In the genomic region with DNA sequence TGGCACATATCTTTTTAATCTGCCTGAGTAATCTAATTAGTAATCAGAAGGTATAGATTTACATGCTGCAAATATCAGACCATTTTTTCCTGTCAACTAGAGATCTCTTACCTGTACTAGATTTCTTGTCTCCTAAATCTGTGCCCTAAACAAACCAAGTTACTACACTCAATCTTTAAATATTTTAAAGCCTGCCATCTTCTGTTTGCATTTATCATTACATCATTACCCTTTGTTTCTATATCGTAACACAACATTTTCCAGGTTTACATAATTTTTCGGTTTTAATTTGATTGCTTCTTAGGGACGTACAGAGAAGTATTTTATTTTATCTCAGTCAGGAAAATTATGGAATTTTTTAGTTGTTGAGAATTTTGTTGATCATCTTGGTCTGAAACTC, we compare ENCODE assay signal across 10 cellular contexts. TPM values are rescaled to one million over a fixed set of nuclear protein-coding genes. Genes with fewer than 3 reads are reported as not detected.
DNase-seq lines count a peak whose midpoint lies in the region; ATAC-seq and TF ChIP-seq lines count a peak whose summit lies in the region.
"Had no signal": no experiment of that assay in that cellular context is flagged by ENCODE, and none has a peak within 500 bp of the region (broad histone marks: within the 10 kb centered on the region; RNA-seq: fewer than 3 reads in every experiment).

No MANE protein-coding gene starts in this region.

- ATAC-seq in GM19035 (IDR thresholded peaks at IDR 0.05; ENCODE audit: unreplicated experiment): no peak
- ATAC-seq in HG02870 (IDR thresholded peaks at IDR 0.05; ENCODE audit: unreplicated experiment): no peak

- no peak for TF ChIP-seq EP300 in Ishikawa (IDR thresholded peaks at IDR 0.05; ENCODE audit: borderline replicate concordance)

- peak; percentile 23; the same call in 1 of the 2 replicates for TF ChIP-seq RAD21 in Ishikawa (IDR thresholded peaks at IDR 0.05; ENCODE audit: low read depth)

- peak; percentile 16 for DNase-seq in NCI-H1092 treated with DMSO at 0.1 percent for 48 hours (lab: John Stamatoyannopoulos, UW)
- no peak for DNase-seq in NCI-H1092 (lab: John Stamatoyannopoulos, UW)
- peak; percentile 1 for DNase-seq in SW480 (ENCODE audit: low spot score)
- DNase-seq in lung microvascular endothelial cell (ENCODE audit: low read depth in 2 of 2): peak; percentile 1 to 10
- DNase-seq in hepatic stellate cell (ENCODE audit: low spot score): no peak
- DNase-seq: activated T-cell treated with anti-CD3 and anti-CD28 coated beads, Interleukin-2, amount 50 U/mL, for 24 hours; retina had no signal

TF ChIP-seq in Ishikawa, 13 proteins besides CTCF, POLR2A, EP300 and RAD21:
- TF ChIP-seq CREB1 (IDR thresholded peaks at IDR 0.05; ENCODE audit: low read depth): no peak
- TF ChIP-seq, protein P1, sequence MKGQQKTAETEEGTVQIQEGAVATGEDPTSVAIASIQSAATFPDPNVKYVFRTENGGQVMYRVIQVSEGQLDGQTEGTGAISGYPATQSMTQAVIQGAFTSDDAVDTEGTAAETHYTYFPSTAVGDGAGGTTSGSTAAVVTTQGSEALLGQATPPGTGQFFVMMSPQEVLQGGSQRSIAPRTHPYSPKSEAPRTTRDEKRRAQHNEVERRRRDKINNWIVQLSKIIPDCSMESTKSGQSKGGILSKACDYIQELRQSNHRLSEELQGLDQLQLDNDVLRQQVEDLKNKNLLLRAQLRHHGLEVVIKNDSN (IDR thresholded peaks at IDR 0.05): no peak

RNA-seq across cellular contexts. Expression of a gene that starts 25.7 kb away (rescaled TPM):
- not detected in 2 replicates for total RNA-seq in lung microvascular endothelial cell

Comparison
In these comparisons a context has a peak if more than half of its experiments do, and no peak if none do; other contexts are left out.
1. DNase-seq: peak in NCI-H1092 treated with DMSO at 0.1 percent for 48 hours (single experiment), SW480 (single experiment) and lung microvascular endothelial cell (2 of 2); none in NCI-H1092 (single experiment) and hepatic stellate cell (single experiment).